ENCODE assay signal across 17 cellular contexts in the genomic region with DNA sequence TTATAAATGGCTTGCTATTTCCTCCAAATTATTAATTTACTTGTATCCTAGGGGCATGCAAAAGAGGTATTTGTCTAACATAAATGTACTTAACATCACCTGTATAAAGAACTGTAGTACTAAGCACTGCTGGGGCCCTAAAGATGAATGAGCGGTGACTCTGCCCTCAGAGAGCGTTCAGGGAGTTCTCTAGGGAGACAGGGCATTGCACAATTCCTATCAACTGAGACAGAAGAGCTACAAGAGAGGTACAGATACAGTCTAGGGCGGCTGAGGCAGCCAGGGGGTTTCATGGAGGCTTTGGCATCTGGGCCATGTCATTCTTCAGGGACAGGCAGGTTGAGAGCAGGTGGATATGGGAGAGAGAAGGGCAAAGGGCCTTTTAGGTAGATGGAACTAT.
"Had no signal": no experiment of that assay in that cellular context is flagged by ENCODE, and none has a peak within 500 bp of the region (broad histone marks: within the 10 kb centered on the region; RNA-seq: fewer than 3 reads in every experiment).

No MANE protein-coding gene starts in this region.

- H3K9me3 ChIP-seq: upper lobe of right lung had no signal

- H3K27me3 ChIP-seq: upper lobe of right lung had no signal

- H3K27me3 Mint-ChIP-seq: activated CD8-positive, alpha-beta T cell treated with anti-CD3 and anti-CD28 coated beads for 36 hours; T-helper 17 cell had no signal

- H3K4me3 ChIP-seq: coronary artery, upper lobe of right lung had no signal

- H3K4me3 Mint-ChIP-seq: activated CD8-positive, alpha-beta T cell treated with anti-CD3 and anti-CD28 coated beads for 36 hours; activated T-cell treated with anti-CD3 and anti-CD28 coated beads, Interleukin-2, amount 50 U/mL, for 72 hours; nephron; T-helper 17 cell had no signal

- FAIRE-seq: small intestine had no signal

- ATAC-seq: activated CD8-positive, alpha-beta T cell treated with anti-CD3 and anti-CD28 coated beads for 36 hours; left ventricle myocardium superior; T-helper 17 cell; upper lobe of right lung had no signal

- H3K27ac Mint-ChIP-seq: activated CD8-positive, alpha-beta T cell treated with anti-CD3 and anti-CD28 coated beads for 36 hours; activated T-cell treated with anti-CD3 and anti-CD28 coated beads, Interleukin-2, amount 50 U/mL, for 72 hours; nephron; T-helper 17 cell had no signal

- H3K4me1 Mint-ChIP-seq: nephron had no signal

- DNase-seq: activated CD4-positive, alpha-beta T cell treated with anti-CD3 and anti-CD28 coated beads for 4 hours; activated CD8-positive, alpha-beta T cell treated with anti-CD3 and anti-CD28 coated beads for 36 hours; activated gamma-delta T cell; activated T-cell treated with anti-CD3 and anti-CD28 coated beads, Interleukin-2, amount 50 U/mL, for 72 hours; caudate nucleus; kidney glomerular epithelial cell; left ventricle myocardium superior; occipital lobe; stimulated activated CD4-positive, alpha-beta T cell treated with anti-CD3 and anti-CD28 coated beads, Interleukin-4, amount 100 ng/mL, for 4 hours; stimulated activated CD8-positive, alpha-beta memory T cell treated with anti-CD3 and anti-CD28 coated beads, Interleukin-4, amount 100 ng/mL, for 48 hours; stimulated activated naive CD4-positive, alpha-beta T cell treated with Interleukin-2 at 50 U/mL for 16 hours; T-helper 17 cell; upper lobe of right lung had no signal

- H3K27ac ChIP-seq: coronary artery, upper lobe of right lung had no signal

- H3K9me3 Mint-ChIP-seq: activated CD8-positive, alpha-beta T cell treated with anti-CD3 and anti-CD28 coated beads for 36 hours; activated naive CD4-positive, alpha-beta T cell treated with anti-CD3 and anti-CD28 coated beads, Interleukin-2, amount 50 U/mL, for 72 hours; activated T-cell treated with anti-CD3 and anti-CD28 coated beads, Interleukin-2, amount 50 U/mL, for 72 hours; nephron had no signal

- H3K4me1 ChIP-seq: upper lobe of right lung had no signal
